19 cellular contexts compared by ENCODE assay signal in the genomic region with DNA sequence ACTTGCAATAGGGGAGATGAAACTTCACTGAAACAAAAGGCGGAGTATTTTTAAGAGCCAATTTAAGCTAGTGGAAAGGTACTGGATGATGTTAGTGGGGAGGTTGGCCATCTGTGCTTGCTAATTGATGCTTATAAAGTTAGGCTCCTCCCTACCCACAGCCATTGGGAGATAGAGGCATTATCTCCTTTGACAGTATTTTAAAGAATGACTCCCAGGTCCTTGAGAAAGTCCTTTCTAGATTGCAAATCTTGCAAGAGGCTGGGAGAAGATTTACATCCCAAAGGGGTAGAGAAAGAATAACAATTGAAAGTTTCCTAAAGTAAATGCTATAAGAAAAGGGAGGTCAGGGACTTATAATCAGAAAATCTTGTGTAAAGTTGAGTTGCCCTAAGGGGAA.
A peak's percentile ranks its signal among the peaks of the same experiment; 100 is the strongest.
DNase-seq lines count a peak whose midpoint lies in the region; ATAC-seq and TF ChIP-seq lines count a peak whose summit lies in the region.
"Had no signal": no experiment of that assay in that cellular context is flagged by ENCODE, and none has a peak within 500 bp of the region (broad histone marks: within the 10 kb centered on the region; RNA-seq: fewer than 3 reads in every experiment).

No MANE protein-coding gene starts in this region.

- no peaks in the 10 kb centered on the region for H3K27me3 ChIP-seq in H9 (ENCODE audit: insufficient read depth, low read length)

- POLR2A ChIA-PET in WTC11 (lab: Charles Lee), result no interaction called here

- no peak overlapping the region for H4K8ac ChIP-seq in H9 (replicated peaks; ENCODE audit: insufficient read length, low read depth, low read length)

- no peaks in the 10 kb centered on the region for H3K9me3 ChIP-seq in H9 (ENCODE audit: control insufficient read depth, low read depth, low read length)

- H3K18ac ChIP-seq in H9 (ENCODE audit: insufficient read length, low read depth, low read length), result no peak overlapping the region

- no peak overlapping the region for H2BK5ac ChIP-seq in H9 (ENCODE audit: insufficient read length, low read length)

- ATAC-seq in WTC11 (peak; percentile 87), HG03571 (IDR thresholded peaks at IDR 0.05; ENCODE audit: unreplicated experiment) (no peak)
- ATAC-seq in activated CD4-positive, CD25-positive, alpha-beta regulatory T cell treated with anti-CD3 and anti-CD28 coated beads, Interleukin-2, amount 50 U/mL, for 24 hours, result no peak
- ATAC-seq: PC-3 had no signal

- H3K27me3 Mint-ChIP-seq in H9 (ENCODE audit: low read depth) (no peaks in the 10 kb centered on the region), WTC11 (ENCODE audit: low read depth) (no peaks in the 10 kb centered on the region)
- H3K27me3 Mint-ChIP-seq: CD4-positive, CD25-positive, alpha-beta regulatory T cell had no signal

- H2AFZ ChIP-seq in H9 (ENCODE audit: low read length), result no peak overlapping the region

- whole genome bisulfite sequencing in H9 (ENCODE audit: extremely low coverage, insufficient read length, low lambda C conversion rate), result no CpG with 5 or more reads among the region's 1 CpG

- H3K4me2 ChIP-seq in H9 (ENCODE audit: insufficient read depth, insufficient read length, low read length), result no peak overlapping the region
- H3K4me2 ChIP-seq: KMS-11 had no signal

- H3K27ac ChIP-seq in H9 (ENCODE audit: insufficient read length, low read depth, low read length), result peak overlapping the region; percentile 83
- H3K27ac ChIP-seq: KMS-11 had no signal

- no peak overlapping the region for H2BK12ac ChIP-seq in H9 (ENCODE audit: insufficient read length, low read depth, low read length)

- H2BK20ac ChIP-seq in H9 (ENCODE audit: low read depth, low read length, poor library complexity, severe bottlenecking), result no peak overlapping the region

- no peaks in the 10 kb centered on the region for H4K20me1 ChIP-seq in H9 (ENCODE audit: control insufficient read depth, insufficient read depth, insufficient read length)

- no peak overlapping the region for H2BK120ac ChIP-seq in H9 (ENCODE audit: low read depth, low read length, poor library complexity, severe bottlenecking)

- no peak overlapping the region for H3K23ac ChIP-seq in H9 (ENCODE audit: insufficient read length, low read depth, low read length)

- H3K23me2 ChIP-seq in H9 (ENCODE audit: insufficient read length, low read depth, low read length, poor library complexity, severe bottlenecking), result no peaks in the 10 kb centered on the region

- no peak overlapping the region for H4K5ac ChIP-seq in H9 (ENCODE audit: insufficient read length, low read depth, low read length)

- no peak overlapping the region for H3K4ac ChIP-seq in H9 (ENCODE audit: low read depth, low read length)

- H3K4me3 Mint-ChIP-seq in H9 (no peak overlapping the region), WTC11 (no peak overlapping the region)
- H3K4me3 Mint-ChIP-seq: CD4-positive, CD25-positive, alpha-beta regulatory T cell; T-helper 1 cell treated with Interleukin-12 subunit alpha and Interleukin-12 subunit beta and Interleukin-4 antibody, amounts not matched to agents 30 μg/mL and 1 μg/mL, for 36 hours had no signal

- no peaks in the 10 kb centered on the region for H3K79me1 ChIP-seq in H9 (ENCODE audit: insufficient read depth, low read depth, low read length, poor library complexity, severe bottlenecking)

- H2BK15ac ChIP-seq in H9 (ENCODE audit: low read depth, low read length), result no peak overlapping the region

- no peaks in the 10 kb centered on the region; the same call in 1 of the 2 replicates for H3K4me1 ChIP-seq in H9 (ENCODE audit: insufficient read depth, low read length)

- H3K4me1 Mint-ChIP-seq in H9, result peaks cover 44 to 54% of the 10 kb centered on the region in 2 experiments
- H3K4me1 Mint-ChIP-seq in WTC11, result peaks cover 68% of the 10 kb centered on the region
- H3K4me1 Mint-ChIP-seq: CD4-positive, CD25-positive, alpha-beta regulatory T cell had no signal

- H3K14ac ChIP-seq in H9 (ENCODE audit: insufficient read depth, low read length), result no peak overlapping the region

- H3K27ac Mint-ChIP-seq in H9 (peak overlapping the region in 2 of 3 experiments; percentile 94; a peak in 4 of 7 replicates), WTC11 (peak overlapping the region; percentile 98)
- H3K27ac Mint-ChIP-seq: CD4-positive, CD25-positive, alpha-beta regulatory T cell; T-helper 1 cell treated with Interleukin-12 subunit alpha and Interleukin-12 subunit beta and Interleukin-4 antibody, amounts not matched to agents 30 μg/mL and 1 μg/mL, for 36 hours had no signal

- H3K9ac ChIP-seq in H9 (ENCODE audit: extremely low read depth, insufficient read length, low read length), result no peak overlapping the region
- H3K9ac ChIP-seq: KMS-11 had no signal

- H3K79me2 ChIP-seq in H9 (ENCODE audit: insufficient read depth, low read length), result no peaks in the 10 kb centered on the region

- H3K9me3 Mint-ChIP-seq in H9 (no peaks in the 10 kb centered on the region; a peak in 1 of 5 replicates), WTC11 (peaks cover 6% of the 10 kb centered on the region; the same call in 1 of the 2 replicates)
- H3K9me3 Mint-ChIP-seq: T-helper 1 cell treated with Interleukin-12 subunit alpha and Interleukin-12 subunit beta and Interleukin-4 antibody, amounts not matched to agents 30 μg/mL and 1 μg/mL, for 36 hours had no signal

- H3K36me3 Mint-ChIP-seq in H9 (ENCODE audit: insufficient read depth in 1 of 3, low read depth in 3 of 3), result no peaks in the 10 kb centered on the region
- no peaks in the 10 kb centered on the region for H3K36me3 Mint-ChIP-seq in WTC11
- H3K36me3 Mint-ChIP-seq: CD4-positive, CD25-positive, alpha-beta regulatory T cell had no signal

- no peak overlapping the region for H2AK5ac ChIP-seq in H9 (ENCODE audit: insufficient read length, low read length)

- CTCF ChIA-PET in WTC11 (lab: Charles Lee), result no interaction called here

- H4K91ac ChIP-seq in H9 (ENCODE audit: insufficient read length, low read depth, low read length), result no peak overlapping the region

- peak; percentile 39 for DNase-seq in H9
- peak; percentile 2 for DNase-seq in NCI-H2171 (lab: John Stamatoyannopoulos, UW)
- no peak for DNase-seq in WTC11 (ENCODE audit: low spot score)
- DNase-seq in iPS-NIHi7 (ENCODE audit: extremely low spot score), result peak; percentile 14
- DNase-seq in NCI-H2081 treated with DMSO at 0.1 percent for 48 hours (lab: John Stamatoyannopoulos, UW), result no peak
- DNase-seq: CD4-positive, CD25-positive, alpha-beta regulatory T cell; DND-41; GOT3; IMR-90; NCI-H1105; NCI-H146; NCI-H2029 treated with DMSO at 0.1 percent for 48 hours; NCI-H774; PC-3; Right ventricle myocardium superior had no signal

- H3T11ph ChIP-seq in H9 (ENCODE audit: low read length), result no peak overlapping the region

- TF ChIP-seq CTCF in H9 (conservative IDR thresholded peaks at IDR 0.05) (no peak), WTC11 (IDR thresholded peaks at IDR 0.05) (no peak)

- H3K56ac ChIP-seq in H9 (ENCODE audit: insufficient read length, low read depth, low read length), result no peak overlapping the region

TF ChIP-seq in WTC11, 78 proteins besides CTCF, POLR2A, EP300 and RAD21:
- TF ChIP-seq, protein P1, sequence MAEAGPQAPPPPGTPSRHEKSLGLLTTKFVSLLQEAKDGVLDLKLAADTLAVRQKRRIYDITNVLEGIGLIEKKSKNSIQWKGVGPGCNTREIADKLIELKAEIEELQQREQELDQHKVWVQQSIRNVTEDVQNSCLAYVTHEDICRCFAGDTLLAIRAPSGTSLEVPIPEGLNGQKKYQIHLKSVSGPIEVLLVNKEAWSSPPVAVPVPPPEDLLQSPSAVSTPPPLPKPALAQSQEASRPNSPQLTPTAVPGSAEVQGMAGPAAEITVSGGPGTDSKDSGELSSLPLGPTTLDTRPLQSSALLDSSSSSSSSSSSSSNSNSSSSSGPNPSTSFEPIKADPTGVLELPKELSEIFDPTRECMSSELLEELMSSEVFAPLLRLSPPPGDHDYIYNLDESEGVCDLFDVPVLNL (CRISPR knock-in tag; IDR thresholded peaks at IDR 0.05; ENCODE audit: borderline replicate concordance, low read depth), result no peak
- TF ChIP-seq ZNF416 (CRISPR knock-in tag; IDR thresholded peaks at IDR 0.05) (no peak), GABPB1 (CRISPR knock-in tag; IDR thresholded peaks at IDR 0.05) (no peak), SMAD3 (CRISPR knock-in tag; IDR thresholded peaks at IDR 0.05; ENCODE audit: borderline replicate concordance) (no peak), TP53 (CRISPR knock-in tag; IDR thresholded peaks at IDR 0.05) (no peak), PRRX2 (CRISPR knock-in tag; IDR thresholded peaks at IDR 0.05) (no peak), NR3C1 (CRISPR knock-in tag; conservative IDR thresholded peaks at IDR 0.05; ENCODE audit: low read depth) (no peak), NFE2L1 (CRISPR knock-in tag; IDR thresholded peaks at IDR 0.05) (no peak)
- TF ChIP-seq, protein P2, sequence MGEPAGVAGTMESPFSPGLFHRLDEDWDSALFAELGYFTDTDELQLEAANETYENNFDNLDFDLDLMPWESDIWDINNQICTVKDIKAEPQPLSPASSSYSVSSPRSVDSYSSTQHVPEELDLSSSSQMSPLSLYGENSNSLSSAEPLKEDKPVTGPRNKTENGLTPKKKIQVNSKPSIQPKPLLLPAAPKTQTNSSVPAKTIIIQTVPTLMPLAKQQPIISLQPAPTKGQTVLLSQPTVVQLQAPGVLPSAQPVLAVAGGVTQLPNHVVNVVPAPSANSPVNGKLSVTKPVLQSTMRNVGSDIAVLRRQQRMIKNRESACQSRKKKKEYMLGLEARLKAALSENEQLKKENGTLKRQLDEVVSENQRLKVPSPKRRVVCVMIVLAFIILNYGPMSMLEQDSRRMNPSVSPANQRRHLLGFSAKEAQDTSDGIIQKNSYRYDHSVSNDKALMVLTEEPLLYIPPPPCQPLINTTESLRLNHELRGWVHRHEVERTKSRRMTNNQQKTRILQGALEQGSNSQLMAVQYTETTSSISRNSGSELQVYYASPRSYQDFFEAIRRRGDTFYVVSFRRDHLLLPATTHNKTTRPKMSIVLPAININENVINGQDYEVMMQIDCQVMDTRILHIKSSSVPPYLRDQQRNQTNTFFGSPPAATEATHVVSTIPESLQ (CRISPR knock-in tag; IDR thresholded peaks at IDR 0.05), result no peak
- TF ChIP-seq, protein P3, sequence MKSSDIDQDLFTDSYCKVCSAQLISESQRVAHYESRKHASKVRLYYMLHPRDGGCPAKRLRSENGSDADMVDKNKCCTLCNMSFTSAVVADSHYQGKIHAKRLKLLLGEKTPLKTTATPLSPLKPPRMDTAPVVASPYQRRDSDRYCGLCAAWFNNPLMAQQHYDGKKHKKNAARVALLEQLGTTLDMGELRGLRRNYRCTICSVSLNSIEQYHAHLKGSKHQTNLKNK (CRISPR knock-in tag; IDR thresholded peaks at IDR 0.05), result no peak
- TF ChIP-seq, protein P4, sequence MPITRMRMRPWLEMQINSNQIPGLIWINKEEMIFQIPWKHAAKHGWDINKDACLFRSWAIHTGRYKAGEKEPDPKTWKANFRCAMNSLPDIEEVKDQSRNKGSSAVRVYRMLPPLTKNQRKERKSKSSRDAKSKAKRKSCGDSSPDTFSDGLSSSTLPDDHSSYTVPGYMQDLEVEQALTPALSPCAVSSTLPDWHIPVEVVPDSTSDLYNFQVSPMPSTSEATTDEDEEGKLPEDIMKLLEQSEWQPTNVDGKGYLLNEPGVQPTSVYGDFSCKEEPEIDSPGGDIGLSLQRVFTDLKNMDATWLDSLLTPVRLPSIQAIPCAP (CRISPR knock-in tag; IDR thresholded peaks at IDR 0.05), result no peak
TF ChIP-seq in WTC11: peak in this region for 0.

Comparison
In these comparisons a context has a peak if more than half of its experiments do, and no peak if none do; other contexts are left out.
1. DNase-seq: peak in H9 (single experiment), NCI-H2171 (single experiment) and iPS-NIHi7 (single experiment); none in WTC11 (single experiment) and NCI-H2081 treated with DMSO at 0.1 percent for 48 hours (single experiment).